8 cellular contexts compared by ENCODE assay signal in genomic region chr9:133356391-133357091, GRCh38. TPM values are rescaled to one million over a fixed set of nuclear protein-coding genes. Genes with fewer than 3 reads are reported as not detected.
DNase-seq lines count a peak whose midpoint lies in the region; ATAC-seq and TF ChIP-seq lines count a peak whose summit lies in the region.

SURF1 (minus strand) TSS chr9:133356487; CDS start chr9:133356453, 34 bp downstream.
SURF2 (plus strand) TSS chr9:133356550; CDS start chr9:133356593, 43 bp downstream.

- H3K9ac ChIP-seq in subcutaneous abdominal adipose tissue (ENCODE audit: low read length in 5 of 5) = peak within 1 kb of the TSS in 4 of 5 donors; percentile 79 to 87 (median 84)

- DNase-seq in CD8-positive, alpha-beta memory T cell = peak; percentile 83 to 92 (median 87)
- DNase-seq in GM20000 (ENCODE audit: low spot score) (peak; percentile 96), SJSA1 (ENCODE audit: low read depth in 1 of 2, low spot score in 2 of 2) (peak; percentile 22 to 84)
- DNase-seq in Jurkat, Clone E6-1 (ENCODE audit: low read depth, low spot score) = peak; percentile 70
- peak; percentile 81 for DNase-seq in activated gamma-delta T cell treated with anti-CD3 and anti-CD28 coated beads, Interleukin-2, amount 50 U/mL, for 16 hours (ENCODE audit: low read depth)

- peak within 1 kb of the TSS; percentile 82 to 98 (median 92) for H3K27ac Mint-ChIP-seq in CD8-positive, alpha-beta memory T cell

- peak; percentile 96 for ATAC-seq in gastroesophageal sphincter

- TF ChIP-seq EP300 in gastroesophageal sphincter (IDR thresholded peaks at IDR 0.05) = no peak

- H3K4me1 Mint-ChIP-seq in CD8-positive, alpha-beta memory T cell = peaks cover 25 to 46% (median 32%) of the 10 kb centered on the region in 3 donors

- peak within 1 kb of the TSS; percentile 84 for H3K4me3 ChIP-seq in CD8-positive, alpha-beta memory T cell (ENCODE audit: low read length)
- peak within 1 kb of the TSS; percentile 77 for H3K4me3 ChIP-seq in Jurkat, Clone E6-1 (ENCODE audit: low read length)
- peak within 1 kb of the TSS; percentile 64 for H3K4me3 ChIP-seq in SJSA1
- peak within 1 kb of the TSS; percentile 62 to 86 for H3K4me3 ChIP-seq in gastroesophageal sphincter
- H3K4me3 ChIP-seq in neutrophil (ENCODE audit: low read depth in 1 of 2, low read length in 1 of 2) = peak within 1 kb of the TSS; percentile 79 to 82
- H3K4me3 ChIP-seq in subcutaneous abdominal adipose tissue (ENCODE audit: low read depth in 1 of 5, low read length in 5 of 5) = peak within 1 kb of the TSS; percentile 72 to 88 (median 78)

- H3K27me3 ChIP-seq in CD8-positive, alpha-beta memory T cell (ENCODE audit: insufficient read depth, low read length, poor library complexity, severe bottlenecking) = no peaks in the 10 kb centered on the region
- H3K27me3 ChIP-seq in SJSA1 (replicated peaks) (no peaks in the 10 kb centered on the region), gastroesophageal sphincter (no peaks in the 10 kb centered on the region), neutrophil (no peaks in the 10 kb centered on the region), subcutaneous abdominal adipose tissue (ENCODE audit: control insufficient read depth in 5 of 5, insufficient read depth in 4 of 5, low read length in 5 of 5) (no peaks in the 10 kb centered on the region)

- peaks cover 0 to 3% of the 10 kb centered on the region in 2 donors for H3K27me3 Mint-ChIP-seq in CD8-positive, alpha-beta memory T cell

- CTCF ChIA-PET in CD8-positive, alpha-beta memory T cell (lab: Charles Lee) = interaction anchor here (1.0 to 8.2 kb wide), 9 partner anchors 9 to 170 kb away, joined by 3 to 84 read pairs (median 5); partner anchors contain the start of genes MED22 and RPL7A

- H3K36me3 ChIP-seq in CD8-positive, alpha-beta memory T cell (ENCODE audit: insufficient read depth, low read length) = peaks cover 39% of the 10 kb centered on the region
- H3K36me3 ChIP-seq in SJSA1 = peaks cover 72% of the 10 kb centered on the region
- H3K36me3 ChIP-seq in gastroesophageal sphincter = peaks cover 0 to 59% of the 10 kb centered on the region in 2 donors
- H3K36me3 ChIP-seq in neutrophil = peaks cover 47% of the 10 kb centered on the region
- peaks cover 0 to 65% (median 37%) of the 10 kb centered on the region in 5 donors for H3K36me3 ChIP-seq in subcutaneous abdominal adipose tissue (ENCODE audit: control insufficient read depth in 5 of 5, insufficient read depth in 5 of 5, low read length in 5 of 5)

- TF ChIP-seq CTCF in GM20000 (IDR thresholded peaks at IDR 0.05; ENCODE audit: extremely low read depth, missing control alignments) = no peak
- TF ChIP-seq CTCF in gastroesophageal sphincter (IDR thresholded peaks at IDR 0.05) = peak in 1 of 4 experiments; percentile 5
- no peak for TF ChIP-seq CTCF in neutrophil (IDR thresholded peaks at IDR 0.05)

- TF ChIP-seq POLR2A in gastroesophageal sphincter (IDR thresholded peaks at IDR 0.05) = peak; percentile 72 to 83

- H3K9me3 Mint-ChIP-seq in CD8-positive, alpha-beta memory T cell = no peaks in the 10 kb centered on the region

- H3K9me3 ChIP-seq in CD8-positive, alpha-beta memory T cell (ENCODE audit: low read length) = no peaks in the 10 kb centered on the region
- no peaks in the 10 kb centered on the region for H3K9me3 ChIP-seq in SJSA1 (replicated peaks)
- no peaks in the 10 kb centered on the region for H3K9me3 ChIP-seq in gastroesophageal sphincter
- H3K9me3 ChIP-seq in neutrophil = no peaks in the 10 kb centered on the region
- peaks cover 0 to 2% (median 0%) of the 10 kb centered on the region in 5 donors for H3K9me3 ChIP-seq in subcutaneous abdominal adipose tissue (ENCODE audit: control insufficient read depth in 5 of 5, low read length in 5 of 5)

- peak within 1 kb of the TSS; percentile 78 for H3K27ac ChIP-seq in CD8-positive, alpha-beta memory T cell (ENCODE audit: low read depth, low read length)
- H3K27ac ChIP-seq in SJSA1 = no peak within 1 kb of the TSS
- H3K27ac ChIP-seq in gastroesophageal sphincter = peak within 1 kb of the TSS in 3 of 4 donors; percentile 84 to 86 (median 84)
- H3K27ac ChIP-seq in neutrophil = peak within 1 kb of the TSS; percentile 84
- H3K27ac ChIP-seq in subcutaneous abdominal adipose tissue (ENCODE audit: low read depth, low read length) = no peak within 1 kb of the TSS

- WGBS in gastroesophageal sphincter (ENCODE audit: low coverage in 1 of 2), 2 donors = 0% methylated on average over 5 of the region's 78 CpGs; no CpG with 5 or more reads in 1 of the 2 donors

- peaks cover 6 to 68% (median 8%) of the 10 kb centered on the region in 3 donors for H3K36me3 Mint-ChIP-seq in CD8-positive, alpha-beta memory T cell

- POLR2A ChIA-PET in CD8-positive, alpha-beta memory T cell (lab: Charles Lee) = interaction anchor here (0.8 to 5.9 kb wide), 6 partner anchors 9 to 21 kb away, joined by 3 to 58 read pairs (median 8); partner anchors contain the start of genes MED22, RPL7A and SURF6

- H3K4me3 Mint-ChIP-seq in CD8-positive, alpha-beta memory T cell = peak within 1 kb of the TSS; percentile 83 to 94 (median 87)

- H3K4me1 ChIP-seq in CD8-positive, alpha-beta memory T cell (ENCODE audit: insufficient read depth, low read length) = peaks cover 35% of the 10 kb centered on the region
- peaks cover 13% of the 10 kb centered on the region for H3K4me1 ChIP-seq in SJSA1 (replicated peaks)
- H3K4me1 ChIP-seq in gastroesophageal sphincter = peaks cover 0 to 48% (median 23%) of the 10 kb centered on the region in 3 donors
- H3K4me1 ChIP-seq in neutrophil (ENCODE audit: control insufficient read depth in 1 of 2, insufficient read depth in 1 of 2, low read depth in 1 of 2, low read length in 1 of 2) = peaks cover 24 to 30% of the 10 kb centered on the region in 2 experiments
- peaks cover 2 to 54% (median 37%) of the 10 kb centered on the region in 5 donors for H3K4me1 ChIP-seq in subcutaneous abdominal adipose tissue (ENCODE audit: control insufficient read depth in 5 of 5, insufficient read depth in 5 of 5, low read length in 5 of 5)

RNA-seq across cellular contexts. Expression of gene SURF1, which starts in this region (rescaled TPM):
- total RNA-seq in CD8-positive, alpha-beta memory T cell = 10 to 100 TPM; 35.9 to 37.8 TPM
- polyA plus RNA-seq in CD8-positive, alpha-beta memory T cell = 110 TPM
- 68.0 TPM for polyA plus RNA-seq in Jurkat, Clone E6-1 (2012; ENCODE audit: insufficient read depth, insufficient read length)
- 44.5 and 45.0 TPM in 2 replicates for total RNA-seq in SJSA1 (2014; rRNA removed; shearing (Covaris generic))
- total RNA-seq in gastroesophageal sphincter = 10 to 100 TPM; 46.0 to 53.4 (median 49.8) TPM

RNA-seq across cellular contexts. Expression of gene SURF2, which starts in this region (rescaled TPM):
- total RNA-seq in CD8-positive, alpha-beta memory T cell = 10 to 100 TPM; 34.9 to 35.2 TPM
- 46.6 TPM for polyA plus RNA-seq in CD8-positive, alpha-beta memory T cell
- polyA plus RNA-seq in Jurkat, Clone E6-1 (2012; ENCODE audit: insufficient read depth, insufficient read length) = 71.4 TPM
- total RNA-seq in SJSA1 (2014; rRNA removed; shearing (Covaris generic)) = 16.5 and 19.6 TPM in 2 replicates
- total RNA-seq in gastroesophageal sphincter = 10 to 100 TPM; 11.2 to 16.3 (median 15.3) TPM

Comparison
In these comparisons a context has a peak if more than half of its experiments do, and no peak if none do; other contexts are left out.
1. H3K27ac ChIP-seq: peak in CD8-positive, alpha-beta memory T cell (single experiment), gastroesophageal sphincter (3 of 4) and neutrophil (single experiment); none in SJSA1 (single experiment) and subcutaneous abdominal adipose tissue (single experiment).
2. Peak in every context shown above with its lines, with median percentiles within 50 percentile points of each other: DNase-seq and H3K4me3 ChIP-seq.